In genomic region chr10:86613905-86614304, GRCh38 we compare ENCODE assay signal across 23 cellular contexts. TPM values are rescaled to one million over a fixed set of nuclear protein-coding genes. Genes with fewer than 3 reads are reported as not detected.
DNase-seq lines count a peak whose midpoint lies in the region; ATAC-seq, FAIRE-seq and TF ChIP-seq lines count a peak whose summit lies in the region.
"Had no signal": no experiment of that assay in that cellular context is flagged by ENCODE, and none has a peak within 500 bp of the region (broad histone marks: within the 10 kb centered on the region; RNA-seq: fewer than 3 reads in every experiment).

No MANE protein-coding gene starts in this region.

- TF ChIP-seq POLR2A in lower leg skin (IDR thresholded peaks at IDR 0.05) (no peak), stomach (IDR thresholded peaks at IDR 0.05) (no peak)

- no peak for TF ChIP-seq EP300 in stomach (IDR thresholded peaks at IDR 0.05)

- no peak for TF ChIP-seq CTCF in Panc1 (IDR thresholded peaks at IDR 0.05)
- no peak for TF ChIP-seq CTCF in epithelial cell of esophagus (IDR thresholded peaks at IDR 0.05; ENCODE audit: insufficient read depth, low read depth, low read length, missing control alignments)
- TF ChIP-seq CTCF in lower leg skin (IDR thresholded peaks at IDR 0.05): no peak
- no peak for TF ChIP-seq CTCF in stomach (IDR thresholded peaks at IDR 0.05)
- no peak for TF ChIP-seq CTCF in tibial artery (IDR thresholded peaks at IDR 0.05)

- DNase-seq in H4 (ENCODE audit: low spot score) (peak; percentile 19), Panc1 (ENCODE audit: low read depth, low spot score) (no peak), epithelial cell of esophagus (ENCODE audit: low read depth) (peak; percentile 86), lower leg skin (ENCODE audit: low spot score in 2 of 2) (peak; percentile 40 to 86), stomach (no peak), tibial artery (no peak), frontal cortex (ENCODE audit: low spot score in 2 of 2) (no peak)
- no peak for DNase-seq in effector CD4-positive, alpha-beta T cell
- DNase-seq: DMS 273 treated with DMSO at 0.1 percent for 48 hours, GDM1, NCI-H1048, NCI-H1694, NCI-H2107, NCI-H446, NCI-H774 had no signal

- H3K36me3 ChIP-seq in Panc1 (ENCODE audit: control insufficient read depth, insufficient read depth, low read length): no peaks in the 10 kb centered on the region
- H3K36me3 ChIP-seq in stomach: no peaks in the 10 kb centered on the region
- H3K36me3 ChIP-seq in tibial artery: no peaks in the 10 kb centered on the region

- no peaks in the 10 kb centered on the region for H3K9me3 ChIP-seq in Panc1 (ENCODE audit: control insufficient read depth, insufficient read depth, low read depth, low read length)
- no peaks in the 10 kb centered on the region for H3K9me3 ChIP-seq in stomach
- no peaks in the 10 kb centered on the region for H3K9me3 ChIP-seq in tibial artery
- H3K9me3 ChIP-seq: A549 had no signal

- in situ Hi-C loops in Panc1 (cut with HindIII; ENCODE audit: low pct_unique_long_range_greater_than_20kb, low sequenced_read_pairs): no loop called here

- intact Hi-C loops in Panc1 (cut with micrococcal nuclease; ENCODE audit: unreplicated experiment) (no loop called here), lower leg skin (cut with DNase I; ENCODE audit: low total_unique reads) (no loop called here), stomach (cut with DNase I; ENCODE audit: low total_unique reads) (no loop called here), tibial artery (cut with DNase I; ENCODE audit: low total_unique reads) (no loop called here)

- no peak for FAIRE-seq in frontal cortex (lab: Jason Lieb, UNC)
- FAIRE-seq: A549, GM12878, H54 had no signal

- CTCF ChIA-PET in Panc1 (lab: Charles Lee): no interaction called here

- no peak overlapping the region for H3K4me3 ChIP-seq in Panc1 (ENCODE audit: low read depth in 2 of 2, low read length in 2 of 2)
- H3K4me3 ChIP-seq in epithelial cell of esophagus (ENCODE audit: low read length): no peak overlapping the region
- H3K4me3 ChIP-seq in lower leg skin (ENCODE audit: low read depth, poor library complexity, severe bottlenecking): no peak overlapping the region
- H3K4me3 ChIP-seq in stomach: no peak overlapping the region
- H3K4me3 ChIP-seq in tibial artery: no peak overlapping the region
- H3K4me3 ChIP-seq: A549, GM12878, PC-9, SK-N-MC had no signal

- WGBS in lower leg skin, 2 donors: 43 to 48% methylated on average over 6 of the region's 6 CpGs
- WGBS in stomach, 5 donors: 69 to 83% (median 79%) methylated on average over 6 of the region's 6 CpGs

- ATAC-seq in Panc1: peak; percentile 51; the same call in 1 of the 2 replicates
- ATAC-seq: GM12878, Right ventricle myocardium inferior had no signal

- BruUV-seq in Panc1 (replicated peaks; lab: Mats Ljungman, UMichigan): no TSS peak

- H3K4me1 ChIP-seq in Panc1 (ENCODE audit: control insufficient read depth, insufficient read depth, low read length): no peaks in the 10 kb centered on the region
- H3K4me1 ChIP-seq in stomach: no peaks in the 10 kb centered on the region
- no peaks in the 10 kb centered on the region for H3K4me1 ChIP-seq in tibial artery
- H3K4me1 ChIP-seq: A549 had no signal

- H3K27me3 ChIP-seq in Panc1 (ENCODE audit: control insufficient read depth, insufficient read depth, low read length) (peaks cover 3% of the 10 kb centered on the region; the same call in 1 of the 2 replicates), stomach (no peaks in the 10 kb centered on the region), tibial artery (no peaks in the 10 kb centered on the region)

- H3K27ac ChIP-seq in Panc1 (ENCODE audit: low read length) (no peak overlapping the region), stomach (no peak overlapping the region), tibial artery (no peak overlapping the region)
- H3K27ac ChIP-seq: A549, C4-2B, KMS-11, PC-9, SK-N-MC had no signal

- POLR2A ChIA-PET in Panc1 (lab: Charles Lee): no interaction called here

RNA-seq across cellular contexts. Expression of gene OPN4, which starts 40.4 kb away (rescaled TPM):
- total RNA-seq in H4 (2014; rRNA removed; shearing (Covaris generic)): 0.02 and 0.35 TPM in 2 replicates
- total RNA-seq in Panc1 (2021; ENCODE audit: unreplicated experiment) (not detected), lower leg skin (under 1 TPM; 0.29 to 0.80 (median 0.35) TPM), stomach (not detected), frontal cortex (not detected)
- polyA plus RNA-seq in Panc1 (2012; ENCODE audit: insufficient read length): not detected
- not detected for polyA plus RNA-seq in stomach
- total RNA-seq: GM12878 had no signal
- polyA plus RNA-seq: A549, GM12878 had no signal

RNA-seq across cellular contexts. Expression of gene LDB3, which starts 54.4 kb away (rescaled TPM):
- total RNA-seq in H4 (2014; rRNA removed; shearing (Covaris generic)): 0.08 and 0.16 TPM in 2 replicates
- total RNA-seq in Panc1 (2021; ENCODE audit: unreplicated experiment): 0.15 TPM
- polyA plus RNA-seq in Panc1 (2012; ENCODE audit: insufficient read length): 0.31 TPM
- total RNA-seq in lower leg skin: 1 to 10 TPM in 1 of 4 donors, under 1 TPM in 3; 0.46 to 2.9 (median 0.83) TPM
- 1 to 10 TPM in 4 of 5 donors, under 1 TPM in 1; 0.29 to 8.5 (median 2.2) TPM for total RNA-seq in stomach
- polyA plus RNA-seq in stomach: 1 to 10 TPM; 1.1 to 3.4 (median 2.7) TPM
- total RNA-seq in frontal cortex: under 0.01 TPM

Comparison
In these comparisons a context has a peak if more than half of its experiments do, and no peak if none do; other contexts are left out.
1. DNase-seq: peak in H4 (single experiment), epithelial cell of esophagus (single experiment) and lower leg skin (2 of 2); none in Panc1 (single experiment), stomach (single experiment), effector CD4-positive, alpha-beta T cell (single experiment), tibial artery (0 of 2) and frontal cortex (0 of 2).